In the genomic region with DNA sequence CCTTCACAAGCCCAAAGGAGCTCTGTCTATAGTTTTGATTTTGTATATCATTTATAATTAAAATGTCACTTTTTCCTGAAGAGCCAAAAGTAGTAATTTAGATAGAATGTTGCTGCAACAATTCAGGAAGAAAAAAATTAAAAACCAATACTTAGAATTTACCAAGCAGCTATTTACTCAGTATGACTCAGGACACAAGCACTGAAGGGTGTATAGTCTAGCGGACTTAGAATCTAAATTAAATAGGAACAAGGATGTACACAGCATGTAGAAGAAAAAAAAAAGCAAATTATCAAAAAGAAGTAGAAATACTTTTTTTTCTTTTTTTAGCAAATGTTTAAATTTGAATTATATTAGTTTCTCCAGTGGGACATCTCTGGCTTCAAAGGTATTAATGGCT, we compare ENCODE assay signal across 16 cellular contexts. TPM values are rescaled to one million over a fixed set of nuclear protein-coding genes. Genes with fewer than 3 reads are reported as not detected.
A peak's percentile ranks its signal among the peaks of the same experiment; 100 is the strongest.
DNase-seq lines count a peak whose midpoint lies in the region; ATAC-seq, FAIRE-seq and TF ChIP-seq lines count a peak whose summit lies in the region.
"Had no signal": no experiment of that assay in that cellular context is flagged by ENCODE, and none has a peak within 500 bp of the region (broad histone marks: within the 10 kb centered on the region; RNA-seq: fewer than 3 reads in every experiment).

No MANE protein-coding gene starts in this region.

- H3K9me3 ChIP-seq in HepG2 (ENCODE audit: low read length) = no peaks in the 10 kb centered on the region
- H3K9me3 ChIP-seq in right lobe of liver = no peaks in the 10 kb centered on the region
- no peaks in the 10 kb centered on the region for H3K9me3 ChIP-seq in RWPE2 (ENCODE audit: severe bottlenecking)
- no peaks in the 10 kb centered on the region for H3K9me3 ChIP-seq in prostate gland

- no peak overlapping the region for H3K4me2 ChIP-seq in HepG2 (ENCODE audit: low read depth, low read length)

- H3K79me2 ChIP-seq in HepG2 (ENCODE audit: insufficient read depth, low read length) = no peaks in the 10 kb centered on the region

- ATAC-seq in HepG2 = no peak
- no peak for ATAC-seq in right lobe of liver
- ATAC-seq in RWPE2 (ENCODE audit: low read depth) = 0 out of 3 replicates have a peak, but pooled peaks have one; percentile 47

- CTCF ChIA-PET in HepG2 (lab: Yijun Ruan, JAX; ENCODE audit: low intra/inter-chr PET ratio, low total read pairs) = no interaction called here

- no peak overlapping the region for H3K9ac ChIP-seq in HepG2 (ENCODE audit: insufficient read depth, low read depth, low read length)

- no peak for TF ChIP-seq RAD21 in HepG2 (CRISPR knock-in tag; IDR thresholded peaks at IDR 0.05)

- BruUV-seq in HepG2 (replicated peaks; lab: Mats Ljungman, UMichigan) = no TSS peak

- no peaks in the 10 kb centered on the region; the same call in 1 of the 2 replicates for H3K4me1 ChIP-seq in HepG2 (ENCODE audit: insufficient read depth, low read length)
- H3K4me1 ChIP-seq in right lobe of liver = no peaks in the 10 kb centered on the region
- H3K4me1 ChIP-seq in RWPE2 (ENCODE audit: insufficient read depth, poor library complexity, severe bottlenecking) = no peaks in the 10 kb centered on the region
- H3K4me1 ChIP-seq in prostate gland (replicated peaks) = no peaks in the 10 kb centered on the region

- no peak overlapping the region for H2AFZ ChIP-seq in HepG2 (ENCODE audit: low read length)

- WGBS in HepG2 (ENCODE audit: low lambda C conversion rate) = 77% methylated on average over 1 of the region's 1 CpG
- WGBS in right lobe of liver (ENCODE audit: insufficient coverage, low coverage, low lambda C conversion rate, missing lambda C conversion rate) = 85% methylated on average over 1 of the region's 1 CpG
- WGBS in prostate gland = 90% methylated on average over 1 of the region's 1 CpG

- H3K36me3 ChIP-seq in HepG2 (replicated peaks in 1 of 2; ENCODE audit: control insufficient read depth in 1 of 2, insufficient read depth in 2 of 2, low read length in 2 of 2) = no peaks in the 10 kb centered on the region
- no peaks in the 10 kb centered on the region for H3K36me3 ChIP-seq in right lobe of liver
- peaks cover 5% of the 10 kb centered on the region for H3K36me3 ChIP-seq in RWPE2 (ENCODE audit: low read depth)
- no peaks in the 10 kb centered on the region for H3K36me3 ChIP-seq in prostate gland

- H4K20me1 ChIP-seq in HepG2 (ENCODE audit: insufficient read depth, low read length) = no peaks in the 10 kb centered on the region

- in situ Hi-C loops in HepG2 (cut with HindIII; ENCODE audit: extremely low pct_ligation_motif_present, low pct_unique_long_range_greater_than_20kb) = no loop called here

- TF ChIP-seq POLR2A in HepG2 (IDR thresholded peaks at IDR 0.05; ENCODE audit: insufficient read depth in 1 of 2, low read depth in 2 of 2, low read length in 2 of 2) (no peak), right lobe of liver (IDR thresholded peaks at IDR 0.05) (no peak), prostate gland (IDR thresholded peaks at IDR 0.05) (no peak)

- peak; percentile 19 for DNase-seq in HepG2 (ENCODE audit: low spot score)
- DNase-seq in right lobe of liver = no peak
- DNase-seq in RWPE2 (ENCODE audit: low spot score) = no peak
- DNase-seq in NCI-H1417 (lab: John Stamatoyannopoulos, UW) = no peak
- no peak for DNase-seq in NCI-H187 treated with DMSO at 0.1 percent for 48 hours (lab: John Stamatoyannopoulos, UW)
- DNase-seq in prostate gland (ENCODE audit: low spot score) = no peak
- DNase-seq: 8988T; C1 segment of cervical spinal cord; Calu3; CD4-positive, alpha-beta T cell; DMS 273 treated with DMSO at 0.1 percent for 48 hours; DMS79 treated with DMSO at 0.1 percent for 48 hours; GF-D8; HCEC 1CT had no signal

- TF ChIP-seq EP300 in HepG2 (IDR thresholded peaks at IDR 0.05; ENCODE audit: low read depth in 2 of 2, low read length in 2 of 2) = no peak
- TF ChIP-seq EP300 in HepG2 (CRISPR knock-in tag; IDR thresholded peaks at IDR 0.05; ENCODE audit: borderline replicate concordance) = no peak

- H3K27ac ChIP-seq in HepG2 (ENCODE audit: extremely low read length, insufficient read depth, low read length) (no peak overlapping the region), right lobe of liver (no peak overlapping the region), RWPE2 (ENCODE audit: poor library complexity, severe bottlenecking) (no peak overlapping the region), prostate gland (no peak overlapping the region)
- H3K27ac ChIP-seq: HL-60 had no signal

- H3K27me3 ChIP-seq in HepG2 (ENCODE audit: control insufficient read depth in 1 of 2, insufficient read depth in 2 of 2, low read length in 2 of 2) (no peaks in the 10 kb centered on the region), right lobe of liver (no peaks in the 10 kb centered on the region), RWPE2 (ENCODE audit: insufficient read depth, poor library complexity, severe bottlenecking) (no peaks in the 10 kb centered on the region), prostate gland (replicated peaks; ENCODE audit: insufficient read depth) (no peaks in the 10 kb centered on the region)

- H3K4me3 ChIP-seq in HepG2 (replicated peaks in 1 of 3; ENCODE audit: insufficient read depth in 1 of 3, low read depth in 2 of 3, low read length in 3 of 3) (no peak overlapping the region), right lobe of liver (no peak overlapping the region), RWPE2 (ENCODE audit: severe bottlenecking) (no peak overlapping the region), prostate gland (no peak overlapping the region)

- no peak for FAIRE-seq in HepG2 (lab: Jason Lieb, UNC)
- peak; percentile 49 for FAIRE-seq in islet of Langerhans (lab: Jason Lieb, UNC)

- no peak for TF ChIP-seq CTCF in HepG2 (CRISPR knock-in tag; IDR thresholded peaks at IDR 0.05)
- no peak for TF ChIP-seq CTCF in right lobe of liver (IDR thresholded peaks at IDR 0.05)
- no peak for TF ChIP-seq CTCF in RWPE2 (IDR thresholded peaks at IDR 0.05; ENCODE audit: poor library complexity, severe bottlenecking)
- TF ChIP-seq CTCF in prostate gland (IDR thresholded peaks at IDR 0.05) = no peak

- POLR2A ChIA-PET in HepG2 (lab: Yijun Ruan, JAX) = interaction anchor here (1.1 to 2.2 kb wide), 2 partner anchors 32 kb away, joined by 3 to 6 read pairs; a partner anchor contains a TSS

- intact Hi-C loops in HepG2 (cut with micrococcal nuclease; ENCODE audit: unreplicated experiment) = no loop called here
- intact Hi-C loops in right lobe of liver (cut with DNase I) = no loop called here
- intact Hi-C loops in prostate gland (cut with DNase I) = no loop called here

RNA-seq across cellular contexts. Expression of a gene that starts 31.6 kb away (rescaled TPM):
- total RNA-seq in HepG2 (2016; rRNA removed; fragmentation: Illumina TruSeq; extraction: Trizol) (1.3 and 1.4 TPM in 2 replicates), right lobe of liver (under 1 TPM; 0.56 to 0.98 (median 0.83) TPM), prostate gland (1 to 10 TPM; 1.2 to 1.3 TPM)
- total RNA-seq in HepG2 (2016; cell fraction: cytosol; rRNA removed; fragmentation: Illumina TruSeq; extraction: Trizol; ENCODE audit: low read depth) = 0.20 and 0.26 TPM in 2 replicates
- total RNA-seq in HepG2 (2016; cell fraction: insoluble cytoplasmic fraction; rRNA removed; fragmentation: Illumina TruSeq; extraction: Trizol) = 1.4 and 1.5 TPM in 2 replicates
- 0.62 and 0.71 TPM in 2 replicates for total RNA-seq in HepG2 (2016; cell fraction: membrane; rRNA removed; fragmentation: Illumina TruSeq; extraction: Trizol)
- 2.6 and 2.7 TPM in 2 replicates for total RNA-seq in HepG2 (2016; cell fraction: nucleus; rRNA removed; fragmentation: Illumina TruSeq; extraction: Trizol)
- 1.7 TPM in 2 replicates for polyA plus RNA-seq in HepG2 (2011; rRNA removed)
- polyA plus RNA-seq in HepG2 (2011; cell fraction: cytosol; rRNA removed) = 0.56 and 0.78 TPM in 2 replicates
- polyA plus RNA-seq in HepG2 (2011; cell fraction: nucleus; rRNA removed) = 1.2 and 2.2 TPM in 2 replicates
- polyA plus RNA-seq in HepG2 (2012) = 0.85 and 1.2 TPM in 2 replicates
- polyA plus RNA-seq in HepG2 (2016; cell fraction: cytosol; fragmentation: Illumina TruSeq; extraction: Trizol; ENCODE audit: low read depth) = 0.07 and 0.09 TPM in 2 replicates
- 0.69 and 0.86 TPM in 2 replicates for polyA plus RNA-seq in HepG2 (2016; cell fraction: insoluble cytoplasmic fraction; fragmentation: Illumina TruSeq; extraction: Trizol; ENCODE audit: low read depth)
- polyA plus RNA-seq in HepG2 (2016; cell fraction: membrane; fragmentation: Illumina TruSeq; extraction: Trizol; ENCODE audit: low read depth) = 0.29 and 0.44 TPM in 2 replicates
- 3.0 and 3.8 TPM in 2 replicates for polyA plus RNA-seq in HepG2 (2016; cell fraction: nucleus; fragmentation: Illumina TruSeq; extraction: Trizol; ENCODE audit: insufficient read depth, low read depth)
- 0.82 and 2.4 TPM in 2 replicates for polyA minus RNA-seq in HepG2 (2011; rRNA and poly(A)+ RNA removed; ENCODE audit: low replicate concordance)
- 0.49 and 0.62 TPM in 2 replicates for polyA minus RNA-seq in HepG2 (2011; cell fraction: cytosol; rRNA and poly(A)+ RNA removed)
- 3.9 and 5.2 TPM in 2 replicates for polyA minus RNA-seq in HepG2 (2011; cell fraction: nucleus; rRNA and poly(A)+ RNA removed)

RNA-seq across cellular contexts. Expression of a gene that starts 31.8 kb away (rescaled TPM):
- total RNA-seq in HepG2 (2016; rRNA removed; fragmentation: Illumina TruSeq; extraction: Trizol) = 29.3 and 46.8 TPM in 2 replicates
- 8.5 and 12.1 TPM in 2 replicates for total RNA-seq in HepG2 (2016; cell fraction: cytosol; rRNA removed; fragmentation: Illumina TruSeq; extraction: Trizol; ENCODE audit: low read depth)
- 28.3 and 50.5 TPM in 2 replicates for total RNA-seq in HepG2 (2016; cell fraction: insoluble cytoplasmic fraction; rRNA removed; fragmentation: Illumina TruSeq; extraction: Trizol)
- 14.4 and 17.9 TPM in 2 replicates for total RNA-seq in HepG2 (2016; cell fraction: membrane; rRNA removed; fragmentation: Illumina TruSeq; extraction: Trizol)
- total RNA-seq in HepG2 (2016; cell fraction: nucleus; rRNA removed; fragmentation: Illumina TruSeq; extraction: Trizol) = 44.7 and 53.5 TPM in 2 replicates
- 97.7 and 113 TPM in 2 replicates for polyA plus RNA-seq in HepG2 (2011; rRNA removed)
- 45.6 and 79.3 TPM in 2 replicates for polyA plus RNA-seq in HepG2 (2011; cell fraction: cytosol; rRNA removed)
- 21.2 and 28.7 TPM in 2 replicates for polyA plus RNA-seq in HepG2 (2011; cell fraction: nucleus; rRNA removed)
- polyA plus RNA-seq in HepG2 (2012) = 95.9 and 114 TPM in 2 replicates
- polyA plus RNA-seq in HepG2 (2016; cell fraction: cytosol; fragmentation: Illumina TruSeq; extraction: Trizol; ENCODE audit: low read depth) = 18.6 and 20.7 TPM in 2 replicates
- polyA plus RNA-seq in HepG2 (2016; cell fraction: insoluble cytoplasmic fraction; fragmentation: Illumina TruSeq; extraction: Trizol; ENCODE audit: low read depth) = 53.3 and 55.1 TPM in 2 replicates
- 20.8 and 21.4 TPM in 2 replicates for polyA plus RNA-seq in HepG2 (2016; cell fraction: membrane; fragmentation: Illumina TruSeq; extraction: Trizol; ENCODE audit: low read depth)
- polyA plus RNA-seq in HepG2 (2016; cell fraction: nucleus; fragmentation: Illumina TruSeq; extraction: Trizol; ENCODE audit: insufficient read depth, low read depth) = 131 and 150 TPM in 2 replicates
- 11.7 and 31.8 TPM in 2 replicates for polyA minus RNA-seq in HepG2 (2011; rRNA and poly(A)+ RNA removed; ENCODE audit: low replicate concordance)
- 14.9 and 16.0 TPM in 2 replicates for polyA minus RNA-seq in HepG2 (2011; cell fraction: cytosol; rRNA and poly(A)+ RNA removed)
- 11.6 and 16.4 TPM in 2 replicates for polyA minus RNA-seq in HepG2 (2011; cell fraction: nucleus; rRNA and poly(A)+ RNA removed)
- 10 to 100 TPM; 30.4 to 49.4 (median 41.6) TPM for total RNA-seq in right lobe of liver
- 10 to 100 TPM; 52.7 to 56.0 TPM for total RNA-seq in prostate gland
